ENCODE assay signal across 17 cellular contexts in genomic region chr10:47412177-47412730, GRCh38. TPM values are rescaled to one million over a fixed set of nuclear protein-coding genes. Genes with fewer than 3 reads are reported as not detected.
DNase-seq lines count a peak whose midpoint lies in the region; ATAC-seq, FAIRE-seq and TF ChIP-seq lines count a peak whose summit lies in the region.
"Had no signal": no experiment of that assay in that cellular context is flagged by ENCODE, and none has a peak within 500 bp of the region (broad histone marks: within the 10 kb centered on the region; RNA-seq: fewer than 3 reads in every experiment).

No MANE protein-coding gene starts in this region.

- no peak overlapping the region for H3K27ac ChIP-seq in kidney (ENCODE audit: low read depth in 2 of 2, low read length in 2 of 2)
- H3K27ac ChIP-seq: BLaER1, GM23248, HL-60 had no signal

- H3K36me3 ChIP-seq in kidney (ENCODE audit: control insufficient read depth in 1 of 2, insufficient read depth in 2 of 2, low read length in 2 of 2): no peaks in the 10 kb centered on the region
- H3K36me3 ChIP-seq: BLaER1, HAP-1 had no signal

- ATAC-seq in left ventricle myocardium superior: no peak
- no peak for ATAC-seq in Right ventricle myocardium inferior
- ATAC-seq in GM21423 (IDR thresholded peaks at IDR 0.05; ENCODE audit: unreplicated experiment): no peak
- no peak for ATAC-seq in HG03196 (IDR thresholded peaks at IDR 0.05; ENCODE audit: unreplicated experiment)
- ATAC-seq: CD8-positive, alpha-beta T cell had no signal

- in situ Hi-C loops in GM13977 (cut with MboI; ENCODE audit: low pct_unique_long_range_greater_than_20kb, low sequenced_read_pairs, unreplicated experiment): no loop called here

- no peak for TF ChIP-seq CTCF in GM13977 (IDR thresholded peaks at IDR 0.05; ENCODE audit: extremely low read depth, insufficient read depth, missing control alignments)
- no peak for TF ChIP-seq CTCF in kidney (IDR thresholded peaks at IDR 0.05; ENCODE audit: borderline replicate concordance, extremely low read depth, insufficient read depth)

- H3K9ac ChIP-seq in kidney (ENCODE audit: low read length in 2 of 2): no peak overlapping the region
- H3K9ac ChIP-seq: BLaER1, GM23248 had no signal

- H3K4me3 ChIP-seq in kidney (ENCODE audit: low read length in 2 of 2): no peak overlapping the region
- H3K4me3 ChIP-seq: BLaER1, GM23248, HAP-1 had no signal

- no peaks in the 10 kb centered on the region for H3K4me1 ChIP-seq in kidney (ENCODE audit: control insufficient read depth in 1 of 2, insufficient read depth in 1 of 2, low read depth in 1 of 2, low read length in 2 of 2)
- H3K4me1 ChIP-seq: HAP-1 had no signal

- no peak for FAIRE-seq in kidney (lab: Jason Lieb, UNC)

- no peaks in the 10 kb centered on the region for H3K9me3 ChIP-seq in kidney (ENCODE audit: control insufficient read depth in 1 of 2, low read length in 2 of 2)
- H3K9me3 ChIP-seq: BLaER1, HAP-1 had no signal

- intact Hi-C loops in left ventricle myocardium superior (cut with micrococcal nuclease): no loop called here
- intact Hi-C loops in Right ventricle myocardium inferior (cut with DNase I): no loop called here
- intact Hi-C loops in kidney (cut with DNase I): no loop called here

- peak; percentile 18 for DNase-seq in left ventricle myocardium superior
- DNase-seq in Right ventricle myocardium inferior (ENCODE audit: missing footprints): no peak
- DNase-seq in GM13977 (ENCODE audit: low spot score): peak; percentile 3
- DNase-seq in kidney: peak; percentile 42
- DNase-seq in stimulated activated CD4-positive, alpha-beta T cell treated with anti-CD3 and anti-CD28 coated beads, Interleukin-1b, Interleukin-23, amount 100 ng/mL, for 48 hours: no peak
- DNase-seq: 8988T, DMS153, DMS79, GDM1 had no signal

RNA-seq across cellular contexts. Expression of gene ZNF488, which starts 28.2 kb away (rescaled TPM):
- total RNA-seq in left ventricle myocardium superior: not detected
- not detected for total RNA-seq in Right ventricle myocardium inferior
- 0.09 TPM for total RNA-seq in kidney
- 4.0 TPM for polyA plus RNA-seq in kidney (ENCODE audit: insufficient read depth, low read depth, low replicate concordance)
- total RNA-seq: CD8-positive, alpha-beta T cell; GM23248 had no signal
- polyA plus RNA-seq: CD14-positive monocyte had no signal

Comparison
In these comparisons a context has a peak if more than half of its experiments do, and no peak if none do; other contexts are left out.
1. DNase-seq: peak in left ventricle myocardium superior (single experiment), GM13977 (single experiment) and kidney (single experiment); none in Right ventricle myocardium inferior (single experiment) and stimulated activated CD4-positive, alpha-beta T cell treated with anti-CD3 and anti-CD28 coated beads, Interleukin-1b, Interleukin-23, amount 100 ng/mL, for 48 hours (single experiment).